9 cellular contexts compared by ENCODE assay signal in genomic region chr3:159130108-159130507, GRCh38.
A peak's percentile ranks its signal among the peaks of the same experiment; 100 is the strongest.
DNase-seq lines count a peak whose midpoint lies in the region; ATAC-seq lines count a peak whose summit lies in the region.
"Had no signal": no experiment of that assay in that cellular context is flagged by ENCODE, and none has a peak within 500 bp of the region (broad histone marks: within the 10 kb centered on the region; RNA-seq: fewer than 3 reads in every experiment).

No MANE protein-coding gene starts in this region.

- ATAC-seq in GM21360 (IDR thresholded peaks at IDR 0.05; ENCODE audit: unreplicated experiment) (peak; percentile 63), GM19452 (IDR thresholded peaks at IDR 0.05; ENCODE audit: unreplicated experiment) (no peak)
- no peak for ATAC-seq in activated CD8-positive, alpha-beta memory T cell treated with anti-CD3 and anti-CD28 coated beads, Interleukin-2, amount 10 ng/mL, durations not matched to agents 7 days and 5 days

- no peaks in the 10 kb centered on the region for H3K36me3 Mint-ChIP-seq in activated CD8-positive, alpha-beta memory T cell treated with anti-CD3 and anti-CD28 coated beads, Interleukin-2, amount 10 ng/mL, durations not matched to agents 7 days and 5 days

- no peaks in the 10 kb centered on the region for H3K36me3 ChIP-seq in BLaER1 treated with 17β-estradiol and CSF1 and Interleukin-3, amounts not matched to agents 10 nM and 100 nM
- H3K36me3 ChIP-seq: Peyer's patch had no signal

- no peak overlapping the region for H3K4me3 ChIP-seq in BLaER1 treated with 17β-estradiol and CSF1 and Interleukin-3, amounts not matched to agents 10 nM and 100 nM
- H3K4me3 ChIP-seq: Peyer's patch had no signal

- no peaks in the 10 kb centered on the region for H3K9me3 Mint-ChIP-seq in activated CD8-positive, alpha-beta memory T cell treated with anti-CD3 and anti-CD28 coated beads, Interleukin-2, amount 10 ng/mL, durations not matched to agents 7 days and 5 days (ENCODE audit: low read depth)

- no peaks in the 10 kb centered on the region for H3K9me3 ChIP-seq in BLaER1 treated with 17β-estradiol and CSF1 and Interleukin-3, amounts not matched to agents 10 nM and 100 nM (replicated peaks in 1 of 11)
- H3K9me3 ChIP-seq: Peyer's patch had no signal

- H3K4me3 Mint-ChIP-seq in activated CD8-positive, alpha-beta memory T cell treated with anti-CD3 and anti-CD28 coated beads, Interleukin-2, amount 10 ng/mL, durations not matched to agents 7 days and 5 days, result no peak overlapping the region

- H3K9ac ChIP-seq in BLaER1 treated with 17β-estradiol and CSF1 and Interleukin-3, amounts not matched to agents 10 nM and 100 nM, result 0 out of 22 replicates have a peak overlapping the region, but pooled peaks of 2 of the 11 experiments have one; percentile 63 to 73

- H3K4me2 ChIP-seq in BLaER1 treated with 17β-estradiol and CSF1 and Interleukin-3, amounts not matched to agents 10 nM and 100 nM, result peak overlapping the region in 7 of 11 experiments; percentile 54 to 90 (median 82); a peak in 13 of 22 replicates

- H4K20me1 ChIP-seq in BLaER1 treated with 17β-estradiol and CSF1 and Interleukin-3, amounts not matched to agents 10 nM and 100 nM, result no peaks in the 10 kb centered on the region

- peak overlapping the region in 8 of 11 experiments; percentile 82 to 93 (median 87); a peak in 15 of 22 replicates for H3K27ac ChIP-seq in BLaER1 treated with 17β-estradiol and CSF1 and Interleukin-3, amounts not matched to agents 10 nM and 100 nM
- H3K27ac ChIP-seq: Peyer's patch had no signal

- no peak overlapping the region for H3K27ac Mint-ChIP-seq in activated CD8-positive, alpha-beta memory T cell treated with anti-CD3 and anti-CD28 coated beads, Interleukin-2, amount 10 ng/mL, durations not matched to agents 7 days and 5 days

- peaks cover 5 to 79% (median 59%) of the 10 kb centered on the region in 10 experiments; a peak in 17 of 20 replicates for H3K4me1 ChIP-seq in BLaER1 treated with 17β-estradiol and CSF1 and Interleukin-3, amounts not matched to agents 10 nM and 100 nM
- H3K4me1 ChIP-seq: Peyer's patch had no signal

- H3K27me3 Mint-ChIP-seq in activated CD8-positive, alpha-beta memory T cell treated with anti-CD3 and anti-CD28 coated beads, Interleukin-2, amount 10 ng/mL, durations not matched to agents 7 days and 5 days, result no peaks in the 10 kb centered on the region

- H3K4me1 Mint-ChIP-seq in activated CD8-positive, alpha-beta memory T cell treated with anti-CD3 and anti-CD28 coated beads, Interleukin-2, amount 10 ng/mL, durations not matched to agents 7 days and 5 days, result no peaks in the 10 kb centered on the region

- no peaks in the 10 kb centered on the region for H3K27me3 ChIP-seq in BLaER1 treated with 17β-estradiol and CSF1 and Interleukin-3, amounts not matched to agents 10 nM and 100 nM
- H3K27me3 ChIP-seq: Peyer's patch had no signal

- DNase-seq in OCI-M1 (lab: John Stamatoyannopoulos, UW) (peak; percentile 23), iPS DF 19.7 (ENCODE audit: low read depth, low spot score) (peak; percentile 28), 8988T (no peak)
- DNase-seq in stimulated activated CD4-positive, alpha-beta T cell treated with anti-CD3 and anti-CD28 coated beads, Interleukin-2, amount 100 ng/mL, for 48 hours, result no peak
- DNase-seq in activated CD8-positive, alpha-beta memory T cell treated with anti-CD3 and anti-CD28 coated beads, Interleukin-2, amount 10 ng/mL, durations not matched to agents 7 days and 5 days, result no peak
- DNase-seq: Peyer's patch had no signal

- CTCF ChIA-PET in activated CD8-positive, alpha-beta memory T cell treated with anti-CD3 and anti-CD28 coated beads, Interleukin-2, amount 10 ng/mL, durations not matched to agents 7 days and 5 days (lab: Charles Lee), result no interaction called here

Comparison
In these comparisons a context has a peak if more than half of its experiments do, and no peak if none do; other contexts are left out.
1. DNase-seq: peak in OCI-M1 (single experiment) and iPS DF 19.7 (single experiment); none in stimulated activated CD4-positive, alpha-beta T cell treated with anti-CD3 and anti-CD28 coated beads, Interleukin-2, amount 100 ng/mL, for 48 hours (0 of 2), 8988T (single experiment) and activated CD8-positive, alpha-beta memory T cell treated with anti-CD3 and anti-CD28 coated beads, Interleukin-2, amount 10 ng/mL, durations not matched to agents 7 days and 5 days (single experiment).